8 cellular contexts compared by ENCODE assay signal in genomic region chr15:40440300-40441011, GRCh38. TPM values are rescaled to one million over a fixed set of nuclear protein-coding genes. Genes with fewer than 3 reads are reported as not detected.
DNase-seq lines count a peak whose midpoint lies in the region; ATAC-seq and TF ChIP-seq lines count a peak whose summit lies in the region.

Gene BAHD1, plus strand, starts transcription at chr15:40440953. Its CDS starts 17,512 bp downstream, at chr15:40458465.

- peaks cover 40% of the 10 kb centered on the region for H3K4me1 Mint-ChIP-seq in type B pancreatic cell (ENCODE audit: unreplicated experiment)

- H2BK5ac ChIP-seq in trophoblast cell (ENCODE audit: low read depth, low read length, poor library complexity): no peak within 1 kb of the TSS

- H2BK120ac ChIP-seq in trophoblast cell (ENCODE audit: insufficient read depth, low read length, poor library complexity): peak within 1 kb of the TSS; percentile 10

- ATAC-seq in HG02759 (IDR thresholded peaks at IDR 0.05; ENCODE audit: unreplicated experiment): peak; percentile 88

- H3K14ac ChIP-seq in trophoblast cell (ENCODE audit: low read length): peak within 1 kb of the TSS; percentile 61

- no peaks in the 10 kb centered on the region for H3K9me3 Mint-ChIP-seq in type B pancreatic cell

- no peaks in the 10 kb centered on the region for H3K36me3 Mint-ChIP-seq in type B pancreatic cell

- H3K4me1 ChIP-seq in cardiac muscle cell (ENCODE audit: low read depth) (peaks cover 43% of the 10 kb centered on the region), trophoblast cell (ENCODE audit: control insufficient read depth in 1 of 2, insufficient read depth in 2 of 2, low read length in 2 of 2) (peaks cover 21% of the 10 kb centered on the region in 2 experiments)

- peaks cover 16% of the 10 kb centered on the region for H3K79me2 ChIP-seq in trophoblast cell (ENCODE audit: control insufficient read depth, insufficient read depth, low read length, poor library complexity)

- peaks cover 15% of the 10 kb centered on the region for H3K79me1 ChIP-seq in trophoblast cell (ENCODE audit: low read length)

- DNase-seq in GM12865 (ENCODE audit: low read depth) (peak; percentile 97), NCI-H1417 (lab: John Stamatoyannopoulos, UW) (peak; percentile 81 to 91 (median 88)), SW 1271 (lab: John Stamatoyannopoulos, UW) (peak; percentile 69 to 81), cardiac muscle cell (ENCODE audit: low read depth in 1 of 2, low spot score in 1 of 2) (peak; percentile 97), trophoblast cell (peak; percentile 93 to 94), type B pancreatic cell (ENCODE audit: extremely low spot score, unreplicated experiment) (peak; percentile 98)
- peak; percentile 90 for DNase-seq in activated naive CD8-positive, alpha-beta T cell treated with anti-CD3 and anti-CD28 coated beads, Interleukin-2, amount 50 U/mL, for 16 hours (ENCODE audit: low read depth, low spot score)

- H3K4me3 Mint-ChIP-seq in type B pancreatic cell: peak within 1 kb of the TSS; percentile 99

- peak within 1 kb of the TSS; percentile 79 for H3K9ac ChIP-seq in trophoblast cell (ENCODE audit: low read length)

- no peak within 1 kb of the TSS for H3K23ac ChIP-seq in trophoblast cell (ENCODE audit: low read length)

- no peaks in the 10 kb centered on the region for H3K36me3 ChIP-seq in cardiac muscle cell
- H3K36me3 ChIP-seq in trophoblast cell (ENCODE audit: control insufficient read depth in 1 of 2, insufficient read depth in 2 of 2, low read length in 2 of 2): no peaks in the 10 kb centered on the region

- H3K27me3 ChIP-seq in cardiac muscle cell: peaks cover 5% of the 10 kb centered on the region
- H3K27me3 ChIP-seq in trophoblast cell (ENCODE audit: insufficient read depth, low read length): peaks cover 21% of the 10 kb centered on the region

- no CpG with 5 or more reads among the region's 54 CpGs for WGBS in trophoblast cell (ENCODE audit: extremely low coverage, insufficient coverage, insufficient read length)

- H4K12ac ChIP-seq in trophoblast cell (ENCODE audit: low read depth, low read length): no peak within 1 kb of the TSS

- TF ChIP-seq CTCF in GM12865 (IDR thresholded peaks at IDR 0.05; ENCODE audit: insufficient read depth, low read depth, low read length, missing control alignments): no peak
- no peak for TF ChIP-seq CTCF in cardiac muscle cell (IDR thresholded peaks at IDR 0.05; ENCODE audit: low read depth, low read length)
- peak; percentile 16 for TF ChIP-seq CTCF in type B pancreatic cell (conservative IDR thresholded peaks at IDR 0.05)

- peak within 1 kb of the TSS; percentile 70 for H2AFZ ChIP-seq in trophoblast cell (ENCODE audit: insufficient read depth, low read length, poor library complexity)

- H3K27ac ChIP-seq in cardiac muscle cell: peak within 1 kb of the TSS; percentile 85
- H3K27ac ChIP-seq in trophoblast cell (ENCODE audit: low read depth, low read length): peak within 1 kb of the TSS; percentile 30

- peak within 1 kb of the TSS; percentile 95 for H3K4me2 ChIP-seq in trophoblast cell (ENCODE audit: low read length)

- H4K8ac ChIP-seq in trophoblast cell (ENCODE audit: low read depth, low read length): peak within 1 kb of the TSS; percentile 66

- H3K18ac ChIP-seq in trophoblast cell (ENCODE audit: low read length): peak within 1 kb of the TSS; percentile 64

- H3K4me3 ChIP-seq in GM12865 (ENCODE audit: low read depth, low read length): peak within 1 kb of the TSS; percentile 73
- peak within 1 kb of the TSS; percentile 97 for H3K4me3 ChIP-seq in cardiac muscle cell
- H3K4me3 ChIP-seq in trophoblast cell (ENCODE audit: low read depth, low read length): peak within 1 kb of the TSS; percentile 95

- peak within 1 kb of the TSS; percentile 87 for H4K91ac ChIP-seq in trophoblast cell (ENCODE audit: low read depth, low read length)

- peak within 1 kb of the TSS; percentile 97 for H3K27ac Mint-ChIP-seq in type B pancreatic cell

- H3K9me3 ChIP-seq in cardiac muscle cell (ENCODE audit: low read depth): no peaks in the 10 kb centered on the region
- H3K9me3 ChIP-seq in trophoblast cell (ENCODE audit: insufficient read depth, low read depth, low read length): peaks cover 3% of the 10 kb centered on the region

- peak within 1 kb of the TSS; percentile 86 for H3K4ac ChIP-seq in trophoblast cell (ENCODE audit: low read depth, low read length)

- no peak within 1 kb of the TSS for H2AK5ac ChIP-seq in trophoblast cell (ENCODE audit: low read length)

- H3K27me3 Mint-ChIP-seq in type B pancreatic cell: peaks cover 69% of the 10 kb centered on the region

- no peak within 1 kb of the TSS for H2BK12ac ChIP-seq in trophoblast cell (ENCODE audit: low read length)

RNA-seq across cellular contexts. Expression of gene BAHD1, which starts in this region (rescaled TPM):
- 22.9 and 29.3 TPM in 2 replicates for total RNA-seq in cardiac muscle cell
- polyA plus RNA-seq in cardiac muscle cell: 14.9 and 15.7 TPM in 2 replicates
- polyA plus RNA-seq in trophoblast cell (2013): 10.8 and 11.1 TPM in 2 replicates
- 21.6 and 24.8 TPM in 2 replicates for total RNA-seq in type B pancreatic cell (ENCODE audit: low replicate concordance)

Comparison
In these comparisons a context has a peak if more than half of its experiments do, and no peak if none do; other contexts are left out.
1. Peak in every context shown above with its lines: DNase-seq, ATAC-seq, H3K4me3 ChIP-seq and H3K27ac ChIP-seq.